In genomic region chr2:127162261-127163089, GRCh38 we compare ENCODE assay signal across 23 cellular contexts. TPM values are rescaled to one million over a fixed set of nuclear protein-coding genes. Genes with fewer than 3 reads are reported as not detected.
DNase-seq lines count a peak whose midpoint lies in the region; TF ChIP-seq lines count a peak whose summit lies in the region.
"Had no signal": no experiment of that assay in that cellular context is flagged by ENCODE, and none has a peak within 500 bp of the region (broad histone marks: within the 10 kb centered on the region; RNA-seq: fewer than 3 reads in every experiment).

No MANE protein-coding gene starts in this region.

- H3K4me1 Mint-ChIP-seq in glutamatergic neuron (ENCODE audit: low read depth, unreplicated experiment), result peaks cover 11% of the 10 kb centered on the region

- H2AK5ac ChIP-seq in mesenchymal stem cell (ENCODE audit: low read length, severe bottlenecking), result peak overlapping the region; percentile 50

- TF ChIP-seq POLR2A in sigmoid colon (IDR thresholded peaks at IDR 0.05), result no peak

- H3K27me3 Mint-ChIP-seq in glutamatergic neuron (ENCODE audit: unreplicated experiment), result no peaks in the 10 kb centered on the region
- H3K27me3 Mint-ChIP-seq: CD4-positive, alpha-beta T cell; IgD-negative memory B cell had no signal

- H3K4me3 ChIP-seq in BLaER1, result no peak overlapping the region
- no peak overlapping the region for H3K4me3 ChIP-seq in WERI-Rb-1 (ENCODE audit: low read depth, low read length)
- peak overlapping the region in 1 of 2 experiments; percentile 5 for H3K4me3 ChIP-seq in mesenchymal stem cell (ENCODE audit: insufficient read depth in 1 of 2, low read depth in 1 of 2, low read length in 2 of 2)
- no peak overlapping the region for H3K4me3 ChIP-seq in sigmoid colon
- H3K4me3 ChIP-seq: Peyer's patch had no signal

- no peak overlapping the region for H3K23ac ChIP-seq in mesenchymal stem cell (ENCODE audit: low read length in 2 of 2)

- H3K27ac ChIP-seq in BLaER1 (no peak overlapping the region), WERI-Rb-1 (peak overlapping the region; percentile 37; the same call in 1 of the 2 replicates), mesenchymal stem cell (ENCODE audit: low read length, poor library complexity, severe bottlenecking) (no peak overlapping the region), sigmoid colon (no peak overlapping the region)
- H3K27ac ChIP-seq: KMS-11, Peyer's patch had no signal

- H3K9me3 ChIP-seq in BLaER1 (no peaks in the 10 kb centered on the region), WERI-Rb-1 (ENCODE audit: severe bottlenecking) (no peaks in the 10 kb centered on the region), mesenchymal stem cell (ENCODE audit: control insufficient read depth, low read length) (no peaks in the 10 kb centered on the region), sigmoid colon (no peaks in the 10 kb centered on the region)
- H3K9me3 ChIP-seq: Peyer's patch had no signal

- no peak overlapping the region for H4K8ac ChIP-seq in mesenchymal stem cell (ENCODE audit: low read length)

- H3K4me2 ChIP-seq in BLaER1 (peak overlapping the region; percentile 6), mesenchymal stem cell (ENCODE audit: low read length, poor library complexity, severe bottlenecking) (no peak overlapping the region)
- H3K4me2 ChIP-seq: KMS-11 had no signal

- no peak overlapping the region for H2BK5ac ChIP-seq in mesenchymal stem cell (ENCODE audit: low read depth, low read length, poor library complexity, severe bottlenecking)

- H3K14ac ChIP-seq in mesenchymal stem cell (ENCODE audit: low read length in 2 of 2), result no peak overlapping the region

- no peak for TF ChIP-seq CTCF in WERI-Rb-1 (IDR thresholded peaks at IDR 0.05; ENCODE audit: low read depth, low read length)
- TF ChIP-seq CTCF in sigmoid colon (IDR thresholded peaks at IDR 0.05), result no peak
- no peak for TF ChIP-seq CTCF in glutamatergic neuron (IDR thresholded peaks at IDR 0.05; ENCODE audit: partially characterized antibody, unreplicated experiment)

- no peak for TF ChIP-seq EP300 in sigmoid colon (IDR thresholded peaks at IDR 0.05)

- no peaks in the 10 kb centered on the region for H3K27me3 ChIP-seq in BLaER1
- H3K27me3 ChIP-seq in WERI-Rb-1 (ENCODE audit: insufficient read depth, low read depth, severe bottlenecking), result no peaks in the 10 kb centered on the region
- H3K27me3 ChIP-seq in mesenchymal stem cell (ENCODE audit: control insufficient read depth in 1 of 2, insufficient read depth in 1 of 2, low read length in 2 of 2), result no peaks in the 10 kb centered on the region
- H3K27me3 ChIP-seq in sigmoid colon, result no peaks in the 10 kb centered on the region
- H3K27me3 ChIP-seq: Peyer's patch had no signal

- H2BK120ac ChIP-seq in mesenchymal stem cell (ENCODE audit: low read depth, low read length), result no peak overlapping the region

- 97% methylated on average over 7 of the region's 7 CpGs for WGBS in mesenchymal stem cell
- WGBS in sigmoid colon, 2 donors, result 92 to 93% methylated on average over 7 of the region's 7 CpGs

- no peaks in the 10 kb centered on the region for H4K20me1 ChIP-seq in BLaER1

- no peak overlapping the region for H2BK15ac ChIP-seq in mesenchymal stem cell (ENCODE audit: low read depth, poor library complexity, severe bottlenecking)

- H3K4me3 Mint-ChIP-seq in glutamatergic neuron (ENCODE audit: unreplicated experiment), result no peak overlapping the region
- H3K4me3 Mint-ChIP-seq: CD4-positive, alpha-beta T cell; IgD-negative memory B cell had no signal

- no peak for DNase-seq in WERI-Rb-1
- DNase-seq in mesenchymal stem cell, result no peak
- peak; percentile 52 for DNase-seq in sigmoid colon
- DNase-seq in activated CD4-positive, CD25-positive, alpha-beta regulatory T cell treated with anti-CD3 and anti-CD28 coated beads, Interleukin-2, amount 50 U/mL, for 72 hours, result no peak
- DNase-seq in glutamatergic neuron, result no peak
- DNase-seq in activated CD4-positive, alpha-beta T cell treated with anti-CD3 and anti-CD28 coated beads, Interleukin-2, amount 50 U/mL, for 48 hours, result no peak
- DNase-seq: CD4-positive, alpha-beta T cell; DMS79; EL; GDM1; NCI-H1048; NCI-H1417 treated with DMSO at 0.1 percent for 48 hours; NCI-H1694 treated with DMSO at 0.1 percent for 48 hours; NCI-H2081; NCI-H226; NCI-H510A; NCI-H69; Peyer's patch; SHP77 treated with DMSO at 0.1 percent for 48 hours had no signal

- H3K9me3 Mint-ChIP-seq in glutamatergic neuron (ENCODE audit: unreplicated experiment), result no peaks in the 10 kb centered on the region
- H3K9me3 Mint-ChIP-seq: CD4-positive, alpha-beta T cell; IgD-negative memory B cell had no signal

- intact Hi-C loops in sigmoid colon (cut with DNase I), result no loop called here

- no peak overlapping the region for H2AFZ ChIP-seq in mesenchymal stem cell (ENCODE audit: low read depth, low read length)

- H3K36me3 ChIP-seq in BLaER1 (no peaks in the 10 kb centered on the region), WERI-Rb-1 (no peaks in the 10 kb centered on the region), mesenchymal stem cell (ENCODE audit: control insufficient read depth in 1 of 2, insufficient read depth in 2 of 2, low read depth in 1 of 2, low read length in 2 of 2) (no peaks in the 10 kb centered on the region), sigmoid colon (no peaks in the 10 kb centered on the region)
- H3K36me3 ChIP-seq: Peyer's patch had no signal

- H3K4me1 ChIP-seq in BLaER1 (peaks cover 48% of the 10 kb centered on the region), mesenchymal stem cell (ENCODE audit: control insufficient read depth, insufficient read depth, low read depth, low read length) (peaks cover 17% of the 10 kb centered on the region), sigmoid colon (no peaks in the 10 kb centered on the region)
- H3K4me1 ChIP-seq: Peyer's patch had no signal

- H4K91ac ChIP-seq in mesenchymal stem cell (ENCODE audit: low read length), result no peak overlapping the region

- H3K9ac ChIP-seq in BLaER1, result no peak overlapping the region
- H3K9ac ChIP-seq in mesenchymal stem cell (ENCODE audit: low read length), result no peak overlapping the region
- H3K9ac ChIP-seq: KMS-11 had no signal

- no peak overlapping the region for H3K4ac ChIP-seq in mesenchymal stem cell (ENCODE audit: low read depth in 1 of 2, low read length in 2 of 2)

- no peak overlapping the region for H3K18ac ChIP-seq in mesenchymal stem cell (ENCODE audit: low read depth in 1 of 2, low read length in 2 of 2)

- no peaks in the 10 kb centered on the region for H3K36me3 Mint-ChIP-seq in glutamatergic neuron (ENCODE audit: unreplicated experiment)
- H3K36me3 Mint-ChIP-seq: IgD-negative memory B cell had no signal

- H3K79me1 ChIP-seq in mesenchymal stem cell (replicated peaks; ENCODE audit: low read length, poor library complexity, severe bottlenecking), result no peaks in the 10 kb centered on the region

- no peak overlapping the region for H3K27ac Mint-ChIP-seq in glutamatergic neuron (ENCODE audit: unreplicated experiment)
- H3K27ac Mint-ChIP-seq: CD4-positive, alpha-beta T cell had no signal

- no peak overlapping the region for H2BK12ac ChIP-seq in mesenchymal stem cell (ENCODE audit: low read length in 2 of 2)

RNA-seq across cellular contexts. Expression of gene BIN1, which starts 55.5 kb away (rescaled TPM):
- 61.3 TPM for polyA plus RNA-seq in mesenchymal stem cell (2013, experiment 1 of 2)
- polyA plus RNA-seq in mesenchymal stem cell (2013, experiment 2 of 2), result 58.6 TPM
- 10 to 100 TPM; 36.1 to 57.9 (median 43.2) TPM for total RNA-seq in sigmoid colon
- polyA plus RNA-seq in sigmoid colon, result 10 to 100 TPM; 20.3 to 52.9 (median 34.8) TPM
- total RNA-seq in glutamatergic neuron (ENCODE audit: unreplicated experiment), result 176 TPM

RNA-seq across cellular contexts. Expression of gene CYP27C1, which starts 57.6 kb away (rescaled TPM):
- 0.35 TPM for polyA plus RNA-seq in mesenchymal stem cell (2013, experiment 1 of 2)
- polyA plus RNA-seq in mesenchymal stem cell (2013, experiment 2 of 2), result 0.27 TPM
- total RNA-seq in sigmoid colon (under 1 TPM; 0.27 to 0.83 (median 0.52) TPM), glutamatergic neuron (ENCODE audit: unreplicated experiment) (4.3 TPM)
- under 1 TPM in 2 of 3 donors, not detected in 1; 0.55 to 0.60 TPM for polyA plus RNA-seq in sigmoid colon
- total RNA-seq: CD4-positive, alpha-beta T cell; OCI-LY7 had no signal
- polyA plus RNA-seq: IgD-negative memory B cell had no signal
